In the genomic region with DNA sequence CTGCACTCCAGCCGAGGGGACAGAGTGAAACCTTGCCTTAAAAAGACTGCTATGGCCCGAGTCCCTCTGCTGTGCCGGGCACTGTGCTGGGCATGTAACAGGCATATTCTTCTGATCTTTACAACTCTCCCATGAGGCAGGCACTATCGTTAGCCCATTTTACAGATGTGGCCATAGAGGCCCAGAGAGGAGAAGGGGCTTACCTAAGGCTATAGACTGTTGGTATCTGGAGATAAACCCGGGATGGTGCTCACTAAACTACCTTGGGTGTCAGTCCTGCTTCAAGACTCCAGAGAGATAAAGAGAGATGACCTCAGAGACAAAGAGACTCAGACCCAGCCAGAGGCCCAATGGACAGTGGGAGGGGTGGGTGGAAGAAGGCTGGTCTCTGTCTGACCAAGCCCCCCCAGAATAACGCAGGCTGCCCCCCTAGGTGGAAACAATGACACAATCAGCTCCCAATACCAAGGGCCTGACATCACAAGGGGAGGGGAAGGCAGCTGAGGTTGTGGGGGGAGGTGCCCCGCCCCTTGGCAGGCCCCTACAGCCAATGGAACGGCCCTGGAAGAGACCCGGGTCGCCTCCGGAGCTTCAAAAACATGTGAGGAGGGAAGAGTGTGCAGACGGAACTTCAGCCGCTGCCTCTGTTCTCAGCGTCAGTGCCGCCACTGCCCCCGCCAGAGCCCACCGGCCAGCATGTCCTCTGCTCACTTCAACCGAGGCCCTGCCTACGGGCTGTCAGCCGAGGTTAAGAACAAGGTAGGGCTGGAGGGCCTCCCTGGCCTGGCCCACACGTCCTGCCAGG, we compare ENCODE assay signal across 2 cellular contexts.
A peak's percentile ranks its signal among the peaks of the same experiment; 100 is the strongest.
TF ChIP-seq lines count a peak whose summit lies in the region.

A gene (plus strand): TSS at position 620 of the 805 bp plus-strand sequence. CDS start 77 bp downstream, at position 697.

TF ChIP-seq in GM23338, 12 proteins besides CTCF, POLR2A, EP300 and RAD21:
- TF ChIP-seq CREB1 (CRISPR knock-in tag; IDR thresholded peaks at IDR 0.05; ENCODE audit: low read depth) (peak; percentile 68), POLR2AphosphoS5 (IDR thresholded peaks at IDR 0.05; ENCODE audit: low read depth) (no peak; the same call in 1 of the 2 replicates)
- TF ChIP-seq, protein P1, sequence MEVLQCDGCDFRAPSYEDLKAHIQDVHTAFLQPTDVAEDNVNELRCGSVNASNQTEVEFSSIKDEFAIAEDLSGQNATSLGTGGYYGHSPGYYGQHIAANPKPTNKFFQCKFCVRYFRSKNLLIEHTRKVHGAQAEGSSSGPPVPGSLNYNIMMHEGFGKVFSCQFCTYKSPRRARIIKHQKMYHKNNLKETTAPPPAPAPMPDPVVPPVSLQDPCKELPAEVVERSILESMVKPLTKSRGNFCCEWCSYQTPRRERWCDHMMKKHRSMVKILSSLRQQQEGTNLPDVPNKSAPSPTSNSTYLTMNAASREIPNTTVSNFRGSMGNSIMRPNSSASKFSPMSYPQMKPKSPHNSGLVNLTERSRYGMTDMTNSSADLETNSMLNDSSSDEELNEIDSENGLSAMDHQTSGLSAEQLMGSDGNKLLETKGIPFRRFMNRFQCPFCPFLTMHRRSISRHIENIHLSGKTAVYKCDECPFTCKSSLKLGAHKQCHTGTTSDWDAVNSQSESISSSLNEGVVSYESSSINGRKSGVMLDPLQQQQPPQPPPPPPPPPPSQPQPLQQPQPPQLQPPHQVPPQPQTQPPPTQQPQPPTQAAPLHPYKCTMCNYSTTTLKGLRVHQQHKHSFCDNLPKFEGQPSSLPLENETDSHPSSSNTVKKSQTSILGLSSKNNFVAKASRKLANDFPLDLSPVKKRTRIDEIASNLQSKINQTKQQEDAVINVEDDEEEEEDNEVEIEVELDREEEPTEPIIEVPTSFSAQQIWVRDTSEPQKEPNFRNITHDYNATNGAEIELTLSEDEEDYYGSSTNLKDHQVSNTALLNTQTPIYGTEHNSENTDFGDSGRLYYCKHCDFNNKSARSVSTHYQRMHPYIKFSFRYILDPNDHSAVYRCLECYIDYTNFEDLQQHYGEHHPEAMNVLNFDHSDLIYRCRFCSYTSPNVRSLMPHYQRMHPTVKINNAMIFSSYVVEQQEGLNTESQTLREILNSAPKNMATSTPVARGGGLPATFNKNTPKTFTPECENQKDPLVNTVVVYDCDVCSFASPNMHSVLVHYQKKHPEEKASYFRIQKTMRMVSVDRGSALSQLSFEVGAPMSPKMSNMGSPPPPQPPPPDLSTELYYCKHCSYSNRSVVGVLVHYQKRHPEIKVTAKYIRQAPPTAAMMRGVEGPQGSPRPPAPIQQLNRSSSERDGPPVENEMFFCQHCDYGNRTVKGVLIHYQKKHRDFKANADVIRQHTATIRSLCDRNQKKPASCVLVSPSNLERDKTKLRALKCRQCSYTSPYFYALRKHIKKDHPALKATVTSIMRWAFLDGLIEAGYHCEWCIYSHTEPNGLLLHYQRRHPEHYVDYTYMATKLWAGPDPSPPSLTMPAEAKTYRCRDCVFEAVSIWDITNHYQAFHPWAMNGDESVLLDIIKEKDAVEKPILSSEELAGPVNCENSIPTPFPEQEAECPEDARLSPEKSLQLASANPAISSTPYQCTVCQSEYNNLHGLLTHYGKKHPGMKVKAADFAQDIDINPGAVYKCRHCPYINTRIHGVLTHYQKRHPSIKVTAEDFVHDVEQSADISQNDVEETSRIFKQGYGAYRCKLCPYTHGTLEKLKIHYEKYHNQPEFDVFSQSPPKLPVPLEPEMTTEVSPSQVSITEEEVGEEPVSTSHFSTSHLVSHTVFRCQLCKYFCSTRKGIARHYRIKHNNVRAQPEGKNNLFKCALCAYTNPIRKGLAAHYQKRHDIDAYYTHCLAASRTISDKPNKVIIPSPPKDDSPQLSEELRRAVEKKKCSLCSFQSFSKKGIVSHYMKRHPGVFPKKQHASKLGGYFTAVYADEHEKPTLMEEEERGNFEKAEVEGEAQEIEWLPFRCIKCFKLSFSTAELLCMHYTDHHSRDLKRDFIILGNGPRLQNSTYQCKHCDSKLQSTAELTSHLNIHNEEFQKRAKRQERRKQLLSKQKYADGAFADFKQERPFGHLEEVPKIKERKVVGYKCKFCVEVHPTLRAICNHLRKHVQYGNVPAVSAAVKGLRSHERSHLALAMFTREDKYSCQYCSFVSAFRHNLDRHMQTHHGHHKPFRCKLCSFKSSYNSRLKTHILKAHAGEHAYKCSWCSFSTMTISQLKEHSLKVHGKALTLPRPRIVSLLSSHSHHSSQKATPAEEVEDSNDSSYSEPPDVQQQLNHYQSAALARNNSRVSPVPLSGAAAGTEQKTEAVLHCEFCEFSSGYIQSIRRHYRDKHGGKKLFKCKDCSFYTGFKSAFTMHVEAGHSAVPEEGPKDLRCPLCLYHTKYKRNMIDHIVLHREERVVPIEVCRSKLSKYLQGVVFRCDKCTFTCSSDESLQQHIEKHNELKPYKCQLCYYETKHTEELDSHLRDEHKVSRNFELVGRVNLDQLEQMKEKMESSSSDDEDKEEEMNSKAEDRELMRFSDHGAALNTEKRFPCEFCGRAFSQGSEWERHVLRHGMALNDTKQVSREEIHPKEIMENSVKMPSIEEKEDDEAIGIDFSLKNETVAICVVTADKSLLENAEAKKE (CRISPR knock-in tag; IDR thresholded peaks at IDR 0.05): no peak

TF ChIP-seq in K562, 482 proteins besides CTCF, POLR2A, EP300 and RAD21 (continues in another document):
- TF ChIP-seq TARDBP (IDR thresholded peaks at IDR 0.05): no peak
- no peak for TF ChIP-seq MECOM (CRISPR knock-in tag; IDR thresholded peaks at IDR 0.05)
- peak; percentile 82; the same call in 1 of the 2 replicates for TF ChIP-seq ZBTB7A (IDR thresholded peaks at IDR 0.05; ENCODE audit: borderline replicate concordance, control insufficient read depth, low read depth, low read length)
- TF ChIP-seq, protein P2, sequence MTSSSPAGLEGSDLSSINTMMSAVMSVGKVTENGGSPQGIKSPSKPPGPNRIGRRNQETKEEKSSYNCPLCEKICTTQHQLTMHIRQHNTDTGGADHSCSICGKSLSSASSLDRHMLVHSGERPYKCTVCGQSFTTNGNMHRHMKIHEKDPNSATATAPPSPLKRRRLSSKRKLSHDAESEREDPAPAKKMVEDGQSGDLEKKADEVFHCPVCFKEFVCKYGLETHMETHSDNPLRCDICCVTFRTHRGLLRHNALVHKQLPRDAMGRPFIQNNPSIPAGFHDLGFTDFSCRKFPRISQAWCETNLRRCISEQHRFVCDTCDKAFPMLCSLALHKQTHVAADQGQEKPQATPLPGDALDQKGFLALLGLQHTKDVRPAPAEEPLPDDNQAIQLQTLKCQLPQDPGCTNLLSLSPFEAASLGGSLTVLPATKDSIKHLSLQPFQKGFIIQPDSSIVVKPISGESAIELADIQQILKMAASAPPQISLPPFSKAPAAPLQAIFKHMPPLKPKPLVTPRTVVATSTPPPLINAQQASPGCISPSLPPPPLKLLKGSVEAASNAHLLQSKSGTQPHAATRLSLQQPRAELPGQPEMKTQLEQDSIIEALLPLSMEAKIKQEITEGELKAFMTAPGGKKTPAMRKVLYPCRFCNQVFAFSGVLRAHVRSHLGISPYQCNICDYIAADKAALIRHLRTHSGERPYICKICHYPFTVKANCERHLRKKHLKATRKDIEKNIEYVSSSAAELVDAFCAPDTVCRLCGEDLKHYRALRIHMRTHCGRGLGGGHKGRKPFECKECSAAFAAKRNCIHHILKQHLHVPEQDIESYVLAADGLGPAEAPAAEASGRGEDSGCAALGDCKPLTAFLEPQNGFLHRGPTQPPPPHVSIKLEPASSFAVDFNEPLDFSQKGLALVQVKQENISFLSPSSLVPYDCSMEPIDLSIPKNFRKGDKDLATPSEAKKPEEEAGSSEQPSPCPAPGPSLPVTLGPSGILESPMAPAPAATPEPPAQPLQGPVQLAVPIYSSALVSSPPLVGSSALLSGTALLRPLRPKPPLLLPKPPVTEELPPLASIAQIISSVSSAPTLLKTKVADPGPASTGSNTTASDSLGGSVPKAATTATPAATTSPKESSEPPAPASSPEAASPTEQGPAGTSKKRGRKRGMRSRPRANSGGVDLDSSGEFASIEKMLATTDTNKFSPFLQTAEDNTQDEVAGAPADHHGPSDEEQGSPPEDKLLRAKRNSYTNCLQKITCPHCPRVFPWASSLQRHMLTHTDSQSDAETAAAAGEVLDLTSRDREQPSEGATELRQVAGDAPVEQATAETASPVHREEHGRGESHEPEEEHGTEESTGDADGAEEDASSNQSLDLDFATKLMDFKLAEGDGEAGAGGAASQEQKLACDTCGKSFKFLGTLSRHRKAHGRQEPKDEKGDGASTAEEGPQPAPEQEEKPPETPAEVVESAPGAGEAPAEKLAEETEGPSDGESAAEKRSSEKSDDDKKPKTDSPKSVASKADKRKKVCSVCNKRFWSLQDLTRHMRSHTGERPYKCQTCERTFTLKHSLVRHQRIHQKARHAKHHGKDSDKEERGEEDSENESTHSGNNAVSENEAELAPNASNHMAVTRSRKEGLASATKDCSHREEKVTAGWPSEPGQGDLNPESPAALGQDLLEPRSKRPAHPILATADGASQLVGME (CRISPR knock-in tag; IDR thresholded peaks at IDR 0.05): no peak
- TF ChIP-seq ZNF165 (CRISPR knock-in tag; IDR thresholded peaks at IDR 0.05; ENCODE audit: borderline replicate concordance): no peak
- TF ChIP-seq ZNF121 (CRISPR knock-in tag; conservative IDR thresholded peaks at IDR 0.05): 0 out of 2 replicates have a peak, but pooled peaks have one; percentile 16
- 0 out of 2 replicates have a peak, but pooled peaks have one; percentile 15 for TF ChIP-seq NBN (IDR thresholded peaks at IDR 0.05; ENCODE audit: low read depth)
- no peak for TF ChIP-seq ZNF778 (CRISPR knock-in tag; IDR thresholded peaks at IDR 0.05)
- TF ChIP-seq ETV5 (CRISPR knock-in tag; IDR thresholded peaks at IDR 0.05; ENCODE audit: low read depth): no peak
- TF ChIP-seq ARHGAP35 (IDR thresholded peaks at IDR 0.05; ENCODE audit: partially characterized antibody): no peak
- no peak for TF ChIP-seq BRCA1 (IDR thresholded peaks at IDR 0.05)
- TF ChIP-seq BRCA1 (CRISPR knock-in tag; IDR thresholded peaks at IDR 0.05): 0 out of 2 replicates have a peak, but pooled peaks have one; percentile 57
- peak; percentile 90; the same call in 1 of the 2 replicates for TF ChIP-seq SMARCA5 (IDR thresholded peaks at IDR 0.05)
- no peak for TF ChIP-seq OTX1 (CRISPR knock-in tag; IDR thresholded peaks at IDR 0.05)
- no peak for TF ChIP-seq ZSCAN32 (CRISPR knock-in tag; IDR thresholded peaks at IDR 0.05)
- no peak for TF ChIP-seq ZNF282 (CRISPR knock-in tag; IDR thresholded peaks at IDR 0.05)
- TF ChIP-seq ATF1 (CRISPR knock-in tag; IDR thresholded peaks at IDR 0.05): no peak
- TF ChIP-seq ATF1 (tag; IDR thresholded peaks at IDR 0.05): peak; percentile 77
- no peak for TF ChIP-seq MIER1 (IDR thresholded peaks at IDR 0.05; ENCODE audit: low read depth)
- TF ChIP-seq KDM1A (IDR thresholded peaks at IDR 0.05): peak; percentile 92 to 97
- peak; percentile 34; the same call in 1 of the 2 replicates for TF ChIP-seq GABPB1 (CRISPR knock-in tag; IDR thresholded peaks at IDR 0.05)
- TF ChIP-seq, protein P3, sequence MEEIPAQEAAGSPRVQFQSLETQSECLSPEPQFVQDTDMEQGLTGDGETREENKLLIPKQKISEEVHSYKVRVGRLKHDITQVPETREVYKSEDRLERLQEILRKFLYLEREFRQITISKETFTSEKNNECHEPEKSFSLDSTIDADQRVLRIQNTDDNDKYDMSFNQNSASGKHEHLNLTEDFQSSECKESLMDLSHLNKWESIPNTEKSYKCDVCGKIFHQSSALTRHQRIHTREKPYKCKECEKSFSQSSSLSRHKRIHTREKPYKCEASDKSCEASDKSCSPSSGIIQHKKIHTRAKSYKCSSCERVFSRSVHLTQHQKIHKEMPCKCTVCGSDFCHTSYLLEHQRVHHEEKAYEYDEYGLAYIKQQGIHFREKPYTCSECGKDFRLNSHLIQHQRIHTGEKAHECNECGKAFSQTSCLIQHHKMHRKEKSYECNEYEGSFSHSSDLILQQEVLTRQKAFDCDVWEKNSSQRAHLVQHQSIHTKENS (CRISPR knock-in tag; IDR thresholded peaks at IDR 0.05): no peak
- TF ChIP-seq, protein P4, sequence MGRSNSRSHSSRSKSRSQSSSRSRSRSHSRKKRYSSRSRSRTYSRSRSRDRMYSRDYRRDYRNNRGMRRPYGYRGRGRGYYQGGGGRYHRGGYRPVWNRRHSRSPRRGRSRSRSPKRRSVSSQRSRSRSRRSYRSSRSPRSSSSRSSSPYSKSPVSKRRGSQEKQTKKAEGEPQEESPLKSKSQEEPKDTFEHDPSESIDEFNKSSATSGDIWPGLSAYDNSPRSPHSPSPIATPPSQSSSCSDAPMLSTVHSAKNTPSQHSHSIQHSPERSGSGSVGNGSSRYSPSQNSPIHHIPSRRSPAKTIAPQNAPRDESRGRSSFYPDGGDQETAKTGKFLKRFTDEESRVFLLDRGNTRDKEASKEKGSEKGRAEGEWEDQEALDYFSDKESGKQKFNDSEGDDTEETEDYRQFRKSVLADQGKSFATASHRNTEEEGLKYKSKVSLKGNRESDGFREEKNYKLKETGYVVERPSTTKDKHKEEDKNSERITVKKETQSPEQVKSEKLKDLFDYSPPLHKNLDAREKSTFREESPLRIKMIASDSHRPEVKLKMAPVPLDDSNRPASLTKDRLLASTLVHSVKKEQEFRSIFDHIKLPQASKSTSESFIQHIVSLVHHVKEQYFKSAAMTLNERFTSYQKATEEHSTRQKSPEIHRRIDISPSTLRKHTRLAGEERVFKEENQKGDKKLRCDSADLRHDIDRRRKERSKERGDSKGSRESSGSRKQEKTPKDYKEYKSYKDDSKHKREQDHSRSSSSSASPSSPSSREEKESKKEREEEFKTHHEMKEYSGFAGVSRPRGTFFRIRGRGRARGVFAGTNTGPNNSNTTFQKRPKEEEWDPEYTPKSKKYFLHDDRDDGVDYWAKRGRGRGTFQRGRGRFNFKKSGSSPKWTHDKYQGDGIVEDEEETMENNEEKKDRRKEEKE (IDR thresholded peaks at IDR 0.05; ENCODE audit: borderline replicate concordance in 1 of 2, control insufficient read depth in 1 of 2, low read depth in 2 of 2, low read length in 1 of 2): no peak
- no peak for TF ChIP-seq PML (IDR thresholded peaks at IDR 0.05; ENCODE audit: low read length)
- TF ChIP-seq NR2F6 (CRISPR knock-in tag; IDR thresholded peaks at IDR 0.05): no peak
- TF ChIP-seq, protein P5, sequence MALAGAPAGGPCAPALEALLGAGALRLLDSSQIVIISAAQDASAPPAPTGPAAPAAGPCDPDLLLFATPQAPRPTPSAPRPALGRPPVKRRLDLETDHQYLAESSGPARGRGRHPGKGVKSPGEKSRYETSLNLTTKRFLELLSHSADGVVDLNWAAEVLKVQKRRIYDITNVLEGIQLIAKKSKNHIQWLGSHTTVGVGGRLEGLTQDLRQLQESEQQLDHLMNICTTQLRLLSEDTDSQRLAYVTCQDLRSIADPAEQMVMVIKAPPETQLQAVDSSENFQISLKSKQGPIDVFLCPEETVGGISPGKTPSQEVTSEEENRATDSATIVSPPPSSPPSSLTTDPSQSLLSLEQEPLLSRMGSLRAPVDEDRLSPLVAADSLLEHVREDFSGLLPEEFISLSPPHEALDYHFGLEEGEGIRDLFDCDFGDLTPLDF (CRISPR knock-in tag; IDR thresholded peaks at IDR 0.05): no peak
- no peak for TF ChIP-seq STAG1 (CRISPR knock-in tag; IDR thresholded peaks at IDR 0.05; ENCODE audit: borderline replicate concordance)
- no peak for TF ChIP-seq KHSRP (IDR thresholded peaks at IDR 0.05)
- TF ChIP-seq, protein P6, sequence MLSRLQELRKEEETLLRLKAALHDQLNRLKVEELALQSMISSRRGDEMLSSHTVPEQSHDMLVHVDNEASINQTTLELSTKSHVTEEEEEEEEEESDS (CRISPR knock-in tag; IDR thresholded peaks at IDR 0.05): no peak
- TF ChIP-seq CTBP1 (IDR thresholded peaks at IDR 0.05; ENCODE audit: borderline replicate concordance): peak; percentile 14; the same call in 1 of the 2 replicates
- peak; percentile 55; the same call in 1 of the 2 replicates for TF ChIP-seq PHF8 (IDR thresholded peaks at IDR 0.05; ENCODE audit: borderline replicate concordance, low read length)
